ENCODE assay signal across 9 cellular contexts in the genomic region with DNA sequence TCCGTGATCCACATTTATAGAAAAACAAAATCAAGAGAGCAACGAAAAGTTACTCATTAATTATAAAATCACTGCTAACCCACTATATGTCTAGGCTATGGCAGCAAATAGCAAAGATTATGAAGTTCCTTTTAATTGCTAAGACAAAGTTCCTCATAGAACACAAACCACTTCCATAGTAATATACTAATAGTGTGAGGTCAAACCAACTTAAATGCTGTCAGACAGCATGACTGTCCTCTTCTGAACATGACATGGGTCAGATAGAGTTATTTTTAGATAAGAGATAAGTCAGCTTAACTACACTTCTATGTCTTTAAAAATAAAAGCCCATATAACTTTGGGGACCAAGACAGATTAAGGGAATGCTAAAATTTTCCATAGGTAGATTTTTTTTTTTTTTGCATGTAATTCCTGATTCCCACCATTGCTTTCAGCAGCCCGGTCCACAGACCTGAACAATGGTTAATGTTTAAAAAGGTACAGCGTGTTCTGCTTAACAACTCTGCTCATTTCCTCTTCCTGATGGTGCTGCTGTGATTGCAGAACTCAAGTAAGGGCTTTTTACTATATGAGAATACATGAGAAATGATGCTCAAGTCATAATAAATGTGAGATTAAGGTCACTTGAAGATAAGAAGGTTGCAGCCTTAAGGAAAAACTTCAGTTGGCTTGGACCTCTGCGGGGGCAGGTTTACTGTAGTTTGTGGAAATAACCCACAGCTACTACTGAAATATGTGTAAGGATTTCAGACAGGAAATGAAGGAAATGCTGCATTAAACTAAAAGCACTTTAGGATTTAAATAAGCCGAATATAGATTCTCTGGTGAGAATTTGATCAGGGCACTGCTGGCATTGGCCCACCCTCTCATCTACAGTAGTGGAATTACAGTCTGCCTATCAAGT. TPM values are rescaled to one million over a fixed set of nuclear protein-coding genes. Genes with fewer than 3 reads are reported as not detected.
DNase-seq lines count a peak whose midpoint lies in the region; ATAC-seq and TF ChIP-seq lines count a peak whose summit lies in the region.
"Had no signal": no experiment of that assay in that cellular context is flagged by ENCODE, and none has a peak within 500 bp of the region (broad histone marks: within the 10 kb centered on the region; RNA-seq: fewer than 3 reads in every experiment).

No MANE protein-coding gene starts in this region.

- H3K9me3 ChIP-seq in right cardiac atrium (ENCODE audit: control insufficient read depth, low read length), result no peaks in the 10 kb centered on the region

- peak overlapping the region; percentile 29 for H3K27ac Mint-ChIP-seq in stimulated activated effector memory CD8-positive, alpha-beta T cell treated with anti-CD3 and anti-CD28 coated beads, Interleukin-12 subunit alpha, Interleukin-12 subunit beta, amount 100 ng/mL, for 72 hours
- no peak overlapping the region for H3K27ac Mint-ChIP-seq in WTC11

- intact Hi-C loops in right cardiac atrium (cut with DNase I), result no loop called here

- no peaks in the 10 kb centered on the region for H3K27me3 Mint-ChIP-seq in WTC11 (ENCODE audit: low read depth)
- H3K27me3 Mint-ChIP-seq: brain had no signal

- peak; percentile 15 for DNase-seq in activated T-cell treated with anti-CD3 and anti-CD28 coated beads for 48 hours (ENCODE audit: low read depth)
- DNase-seq in activated T-cell treated with anti-CD3 and anti-CD28 coated beads, Interleukin-2, amount 50 U/mL, for 1 hour, result no peak
- DNase-seq in NCI-H226, result peak; percentile 80
- no peak for DNase-seq in right cardiac atrium
- DNase-seq in stimulated activated effector memory CD8-positive, alpha-beta T cell treated with anti-CD3 and anti-CD28 coated beads, Interleukin-12 subunit alpha, Interleukin-12 subunit beta, amount 100 ng/mL, for 72 hours (ENCODE audit: low spot score in 2 of 2), result no peak
- no peak for DNase-seq in WTC11 (ENCODE audit: low spot score)
- no peak for DNase-seq in cerebellar nuclear complex (lab: John Stamatoyannopoulos, UW)
- DNase-seq in NCI-H2029 treated with DMSO at 0.1 percent for 48 hours (lab: John Stamatoyannopoulos, UW), result no peak

- peaks cover 5% of the 10 kb centered on the region for H3K4me1 ChIP-seq in right cardiac atrium (ENCODE audit: control insufficient read depth, insufficient read depth, low read length)

- no peaks in the 10 kb centered on the region for H3K27me3 ChIP-seq in right cardiac atrium (ENCODE audit: control insufficient read depth, insufficient read depth)

- H3K36me3 Mint-ChIP-seq in stimulated activated effector memory CD8-positive, alpha-beta T cell treated with anti-CD3 and anti-CD28 coated beads, Interleukin-12 subunit alpha, Interleukin-12 subunit beta, amount 100 ng/mL, for 72 hours, result no peaks in the 10 kb centered on the region
- H3K36me3 Mint-ChIP-seq in WTC11, result no peaks in the 10 kb centered on the region
- H3K36me3 Mint-ChIP-seq: brain had no signal

- ATAC-seq in right cardiac atrium (peak; percentile 85 to 90), WTC11 (no peak)
- ATAC-seq in stimulated activated effector memory CD8-positive, alpha-beta T cell treated with anti-CD3 and anti-CD28 coated beads, Interleukin-12 subunit alpha, Interleukin-12 subunit beta, amount 100 ng/mL, for 72 hours, result peak; percentile 43

- 37% methylated on average over 6 of the region's 6 CpGs for WGBS in right cardiac atrium

- no peak overlapping the region for H3K4me3 ChIP-seq in right cardiac atrium (ENCODE audit: low read length)

- TF ChIP-seq CTCF in WTC11 (IDR thresholded peaks at IDR 0.05), result no peak

- no peaks in the 10 kb centered on the region for H3K9me3 Mint-ChIP-seq in stimulated activated effector memory CD8-positive, alpha-beta T cell treated with anti-CD3 and anti-CD28 coated beads, Interleukin-12 subunit alpha, Interleukin-12 subunit beta, amount 100 ng/mL, for 72 hours
- no peaks in the 10 kb centered on the region for H3K9me3 Mint-ChIP-seq in WTC11
- H3K9me3 Mint-ChIP-seq: brain had no signal

- H3K4me1 Mint-ChIP-seq in stimulated activated effector memory CD8-positive, alpha-beta T cell treated with anti-CD3 and anti-CD28 coated beads, Interleukin-12 subunit alpha, Interleukin-12 subunit beta, amount 100 ng/mL, for 72 hours, result peaks cover 27% of the 10 kb centered on the region
- peaks cover 20% of the 10 kb centered on the region for H3K4me1 Mint-ChIP-seq in WTC11

- POLR2A ChIA-PET in WTC11 (lab: Charles Lee), result interaction anchor here (0.7 kb wide), 1 partner anchor 11 kb away, joined by 3 read pairs; no protein-coding TSS in a partner anchor

- peak overlapping the region; percentile 78 for H3K27ac ChIP-seq in right cardiac atrium (ENCODE audit: low read length)

- H3K4me3 Mint-ChIP-seq in stimulated activated effector memory CD8-positive, alpha-beta T cell treated with anti-CD3 and anti-CD28 coated beads, Interleukin-12 subunit alpha, Interleukin-12 subunit beta, amount 100 ng/mL, for 72 hours, result no peak overlapping the region
- no peak overlapping the region for H3K4me3 Mint-ChIP-seq in WTC11
- H3K4me3 Mint-ChIP-seq: brain had no signal

- CTCF ChIA-PET in WTC11 (lab: Charles Lee), result no interaction called here

TF ChIP-seq in WTC11, 78 proteins besides CTCF, POLR2A, EP300 and RAD21:
- no peak for TF ChIP-seq JAZF1 (CRISPR knock-in tag; IDR thresholded peaks at IDR 0.05)
- TF ChIP-seq NR3C1 (CRISPR knock-in tag; conservative IDR thresholded peaks at IDR 0.05; ENCODE audit: low read depth), result no peak
- TF ChIP-seq RELA (CRISPR knock-in tag; IDR thresholded peaks at IDR 0.05; ENCODE audit: borderline replicate concordance), result no peak
- TF ChIP-seq NFATC4 (CRISPR knock-in tag; IDR thresholded peaks at IDR 0.05), result no peak
- TF ChIP-seq ZBTB21 (CRISPR knock-in tag; IDR thresholded peaks at IDR 0.05; ENCODE audit: borderline replicate concordance), result no peak
- TF ChIP-seq PRRX2 (CRISPR knock-in tag; IDR thresholded peaks at IDR 0.05), result no peak
- TF ChIP-seq NR2C2 (CRISPR knock-in tag; IDR thresholded peaks at IDR 0.05), result no peak
- no peak for TF ChIP-seq NFE2L1 (CRISPR knock-in tag; IDR thresholded peaks at IDR 0.05)
- no peak for TF ChIP-seq CBFB (CRISPR knock-in tag; IDR thresholded peaks at IDR 0.05; ENCODE audit: low read depth)

RNA-seq across cellular contexts. Expression of a gene that starts 37.7 kb away (rescaled TPM):
- total RNA-seq in right cardiac atrium, result 10 to 100 TPM; 18.6 to 27.8 (median 24.1) TPM
- 18.5 TPM for polyA plus RNA-seq in right cardiac atrium
- 136 to 245 TPM (median 141 TPM) in 3 replicates for total RNA-seq in WTC11 (2021)

Comparison
In these comparisons a context has a peak if more than half of its experiments do, and no peak if none do; other contexts are left out.
1. DNase-seq: peak in activated T-cell treated with anti-CD3 and anti-CD28 coated beads for 48 hours (single experiment) and NCI-H226 (single experiment); none in activated T-cell treated with anti-CD3 and anti-CD28 coated beads, Interleukin-2, amount 50 U/mL, for 1 hour (single experiment), right cardiac atrium (0 of 3), stimulated activated effector memory CD8-positive, alpha-beta T cell treated with anti-CD3 and anti-CD28 coated beads, Interleukin-12 subunit alpha, Interleukin-12 subunit beta, amount 100 ng/mL, for 72 hours (0 of 2), WTC11 (single experiment), cerebellar nuclear complex (0 of 2) and NCI-H2029 treated with DMSO at 0.1 percent for 48 hours (single experiment).